In genomic region chr1:148722758-148723157, GRCh38 we compare ENCODE assay signal across 1 cellular context. TPM values are rescaled to one million over a fixed set of nuclear protein-coding genes. Genes with fewer than 3 reads are reported as not detected.
"Had no signal": no experiment of that assay in that cellular context is flagged by ENCODE, and none has a peak within 500 bp of the region (broad histone marks: within the 10 kb centered on the region; RNA-seq: fewer than 3 reads in every experiment).

No MANE protein-coding gene starts in this region.

RNA-seq across cellular contexts. Expression of gene NUDT4B, which starts 25.8 kb away (rescaled TPM):
- total RNA-seq: mesothelial cell of epicardium had no signal
